30 cellular contexts compared by ENCODE assay signal in the genomic region with DNA sequence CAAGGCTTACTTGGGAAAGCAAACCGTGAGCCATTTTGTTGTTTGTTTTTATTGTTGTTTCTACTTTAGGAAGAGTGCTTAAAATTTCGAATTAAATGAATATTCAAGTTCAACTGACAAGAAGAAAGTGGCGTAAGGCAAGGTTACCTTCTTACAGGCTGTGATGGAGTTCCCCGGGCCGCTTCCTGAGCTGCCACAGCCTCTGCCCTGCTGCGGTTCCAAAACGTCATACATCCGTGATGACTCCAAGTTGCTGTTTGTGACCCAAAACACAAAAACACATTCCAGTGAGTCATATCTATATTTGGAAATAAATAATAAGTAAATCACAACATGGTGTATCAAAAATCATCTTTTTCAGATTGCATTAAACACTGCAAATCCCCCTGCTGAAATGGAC. TPM values are rescaled to one million over a fixed set of nuclear protein-coding genes. Genes with fewer than 3 reads are reported as not detected.
"Had no signal": no experiment of that assay in that cellular context is flagged by ENCODE, and none has a peak within 500 bp of the region (broad histone marks: within the 10 kb centered on the region; RNA-seq: fewer than 3 reads in every experiment).

No MANE protein-coding gene starts in this region.

- DNase-seq: activated CD4-positive, alpha-beta T cell treated with anti-CD3 and anti-CD28 coated beads, Interleukin-2, amount 10 ng/mL, durations not matched to agents 7 days and 5 days; activated CD8-positive, alpha-beta memory T cell treated with anti-CD3 and anti-CD28 coated beads, Interleukin-2, amount 10 ng/mL, durations not matched to agents 7 days and 5 days; activated CD8-positive, alpha-beta T cell treated with anti-CD3 and anti-CD28 coated beads, Interleukin-2, amount 10 ng/mL, durations not matched to agents 7 days and 5 days; activated T-cell treated with anti-CD3 and anti-CD28 coated beads, Interleukin-2, amount 50 U/mL, for 48 hours; central memory CD4-positive, alpha-beta T cell; dermis blood vessel endothelial cell; effector CD4-positive, alpha-beta T cell; gastrocnemius medialis; glutamatergic neuron; left lung; mucosa of descending colon; posterior cingulate gyrus; right cardiac atrium; spleen; stimulated activated naive CD4-positive, alpha-beta T cell treated with Interleukin-2 at 50 U/mL for 16 hours; transverse colon; WERI-Rb-1 had no signal

- H3K27me3 Mint-ChIP-seq: activated CD4-positive, alpha-beta T cell treated with anti-CD3 and anti-CD28 coated beads, Interleukin-2, amount 10 ng/mL, durations not matched to agents 7 days and 5 days; activated CD8-positive, alpha-beta memory T cell treated with anti-CD3 and anti-CD28 coated beads, Interleukin-2, amount 10 ng/mL, durations not matched to agents 7 days and 5 days; natural killer cell treated with Interleukin-12 subunit alpha and Interleukin-12 subunit beta and Interleukin-15 and Interleukin-18, amount 100 ng/mL, for 72 hours had no signal

- H3K27me3 ChIP-seq: breast epithelium, esophagus muscularis mucosa, gastrocnemius medialis, left lung, spleen, transverse colon had no signal

- H3K4me1 Mint-ChIP-seq: activated CD4-positive, alpha-beta T cell treated with anti-CD3 and anti-CD28 coated beads, Interleukin-2, amount 10 ng/mL, durations not matched to agents 7 days and 5 days; activated CD8-positive, alpha-beta memory T cell treated with anti-CD3 and anti-CD28 coated beads, Interleukin-2, amount 10 ng/mL, durations not matched to agents 7 days and 5 days had no signal

- H3K4me3 Mint-ChIP-seq: activated CD4-positive, alpha-beta T cell treated with anti-CD3 and anti-CD28 coated beads, Interleukin-2, amount 10 ng/mL, durations not matched to agents 7 days and 5 days; activated CD8-positive, alpha-beta memory T cell treated with anti-CD3 and anti-CD28 coated beads, Interleukin-2, amount 10 ng/mL, durations not matched to agents 7 days and 5 days; activated CD8-positive, alpha-beta T cell treated with anti-CD3 and anti-CD28 coated beads, Interleukin-2, amount 10 ng/mL, durations not matched to agents 7 days and 5 days; natural killer cell treated with Interleukin-12 subunit alpha and Interleukin-12 subunit beta and Interleukin-15 and Interleukin-18, amount 100 ng/mL, for 72 hours had no signal

- FAIRE-seq: colon, islet of Langerhans had no signal

- H3K9me3 ChIP-seq: breast epithelium, esophagus muscularis mucosa, gastrocnemius medialis, left lung, mucosa of descending colon, spleen, transverse colon had no signal

- H3K27ac Mint-ChIP-seq: activated CD4-positive, alpha-beta T cell treated with anti-CD3 and anti-CD28 coated beads, Interleukin-2, amount 10 ng/mL, durations not matched to agents 7 days and 5 days; activated CD8-positive, alpha-beta memory T cell treated with anti-CD3 and anti-CD28 coated beads, Interleukin-2, amount 10 ng/mL, durations not matched to agents 7 days and 5 days; activated CD8-positive, alpha-beta T cell treated with anti-CD3 and anti-CD28 coated beads, Interleukin-2, amount 10 ng/mL, durations not matched to agents 7 days and 5 days; activated naive CD4-positive, alpha-beta T cell treated with anti-CD3 and anti-CD28 coated beads, Interleukin-2, amount 50 U/mL, for 72 hours; activated T-helper 2 cell treated with anti-CD3 and anti-CD28 coated beads, Interferon-gamma antibody, Interleukin-2, Interleukin-4, amounts not matched to agents 10 μg/mL and 5 μg/mL and 100 μg/mL, durations not matched to agents 14 hours and 24 hours and 36 hours; natural killer cell treated with Interleukin-12 subunit alpha and Interleukin-12 subunit beta and Interleukin-15 and Interleukin-18, amount 100 ng/mL, for 72 hours had no signal

- H3K36me3 Mint-ChIP-seq: activated CD8-positive, alpha-beta memory T cell treated with anti-CD3 and anti-CD28 coated beads, Interleukin-2, amount 10 ng/mL, durations not matched to agents 7 days and 5 days; activated naive CD4-positive, alpha-beta T cell treated with anti-CD3 and anti-CD28 coated beads, Interleukin-2, amount 50 U/mL, for 72 hours; natural killer cell treated with Interleukin-12 subunit alpha and Interleukin-12 subunit beta and Interleukin-15 and Interleukin-18, amount 100 ng/mL, for 72 hours had no signal

- ATAC-seq: activated CD4-positive, CD25-positive, alpha-beta regulatory T cell treated with anti-CD3 and anti-CD28 coated beads, Interleukin-2, amount 50 U/mL, for 24 hours; activated CD8-positive, alpha-beta memory T cell treated with anti-CD3 and anti-CD28 coated beads, Interleukin-2, amount 10 ng/mL, durations not matched to agents 7 days and 5 days; activated CD8-positive, alpha-beta T cell treated with anti-CD3 and anti-CD28 coated beads, Interleukin-2, amount 10 ng/mL, durations not matched to agents 7 days and 5 days; activated naive CD4-positive, alpha-beta T cell treated with anti-CD3 and anti-CD28 coated beads, Interleukin-2, amount 50 U/mL, for 72 hours; gastrocnemius medialis; left lung; mucosa of descending colon; natural killer cell treated with Interleukin-12 subunit alpha and Interleukin-12 subunit beta and Interleukin-15 and Interleukin-18, amount 100 ng/mL, for 72 hours; right cardiac atrium had no signal

- H3K4me3 ChIP-seq: breast epithelium, esophagus muscularis mucosa, gastrocnemius medialis, left lung, lung, mucosa of descending colon, spleen, transverse colon had no signal

- H3K9me3 Mint-ChIP-seq: activated CD4-positive, alpha-beta T cell treated with anti-CD3 and anti-CD28 coated beads, Interleukin-2, amount 10 ng/mL, durations not matched to agents 7 days and 5 days; activated naive CD4-positive, alpha-beta T cell treated with anti-CD3 and anti-CD28 coated beads, Interleukin-2, amount 50 U/mL, for 72 hours; activated T-helper 2 cell treated with anti-CD3 and anti-CD28 coated beads, Interferon-gamma antibody, Interleukin-2, Interleukin-4, amounts not matched to agents 10 μg/mL and 5 μg/mL and 100 μg/mL, durations not matched to agents 14 hours and 24 hours and 36 hours had no signal

- H3K4me1 ChIP-seq: breast epithelium, gastrocnemius medialis, left lung, spleen, transverse colon had no signal

- H3K27ac ChIP-seq: breast epithelium, esophagus muscularis mucosa, gastrocnemius medialis, left lung, spleen, transverse colon, WERI-Rb-1 had no signal

- H3K36me3 ChIP-seq: breast epithelium, esophagus muscularis mucosa, gastrocnemius medialis, left lung, spleen, transverse colon, WERI-Rb-1 had no signal

RNA-seq across cellular contexts. Expression of gene SPHKAP, which starts 49.7 kb away (rescaled TPM):
- total RNA-seq: activated CD4-positive, alpha-beta T cell treated with anti-CD3 and anti-CD28 coated beads, Interleukin-2, amount 10 ng/mL, durations not matched to agents 7 days and 5 days; activated CD8-positive, alpha-beta memory T cell treated with anti-CD3 and anti-CD28 coated beads, Interleukin-2, amount 10 ng/mL, durations not matched to agents 7 days and 5 days; activated CD8-positive, alpha-beta T cell treated with anti-CD3 and anti-CD28 coated beads, Interleukin-2, amount 10 ng/mL, durations not matched to agents 7 days and 5 days; activated naive CD4-positive, alpha-beta T cell treated with anti-CD3 and anti-CD28 coated beads, Interleukin-2, amount 50 U/mL, for 72 hours; activated T-helper 2 cell treated with anti-CD3 and anti-CD28 coated beads, Interferon-gamma antibody, Interleukin-2, Interleukin-4, amounts not matched to agents 10 μg/mL and 5 μg/mL and 100 μg/mL, durations not matched to agents 14 hours and 24 hours and 36 hours; dermis blood vessel endothelial cell; gastrocnemius medialis; mesenteric fat pad; myocyte; natural killer cell treated with Interleukin-12 subunit alpha and Interleukin-12 subunit beta and Interleukin-15 and Interleukin-18, amount 100 ng/mL, for 72 hours; omental fat pad; T-helper 1 cell treated with Interleukin-12 subunit alpha and Interleukin-12 subunit beta and Interleukin-4 antibody, amounts not matched to agents 30 ng/mL and 1 ng/mL, for 36 hours had no signal
